In the genomic region with DNA sequence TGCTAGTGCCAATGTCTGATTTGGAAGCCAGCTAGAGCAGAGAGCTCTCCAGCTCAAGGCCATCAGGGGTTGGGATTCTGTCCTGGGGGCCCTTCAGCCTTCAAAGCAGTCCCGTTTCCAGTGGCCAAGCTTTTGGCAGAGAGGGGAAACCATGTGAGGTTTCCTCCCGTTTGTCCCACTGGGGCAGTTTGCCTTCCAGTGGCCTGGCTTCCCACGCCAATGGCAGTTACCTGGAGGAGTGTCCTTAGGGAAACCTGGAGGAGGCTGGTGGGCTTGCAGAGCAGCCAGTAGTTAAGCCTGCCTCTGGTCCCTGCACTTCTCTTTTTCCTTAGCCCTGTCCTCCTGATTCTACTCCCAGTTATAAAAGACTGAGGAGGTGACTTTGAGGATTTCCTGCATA, we compare ENCODE assay signal across 22 cellular contexts. TPM values are rescaled to one million over a fixed set of nuclear protein-coding genes. Genes with fewer than 3 reads are reported as not detected.
A peak's percentile ranks its signal among the peaks of the same experiment; 100 is the strongest.
DNase-seq lines count a peak whose midpoint lies in the region; ATAC-seq and TF ChIP-seq lines count a peak whose summit lies in the region.
"Had no signal": no experiment of that assay in that cellular context is flagged by ENCODE, and none has a peak within 500 bp of the region (broad histone marks: within the 10 kb centered on the region; RNA-seq: fewer than 3 reads in every experiment).

No MANE protein-coding gene starts in this region.

- no peak for ATAC-seq in natural killer cell
- no peak for ATAC-seq in natural killer cell treated with Interleukin-12 subunit alpha and Interleukin-12 subunit beta and Interleukin-15 and Interleukin-18, amount 100 ng/mL, for 72 hours
- ATAC-seq in T-helper 17 cell: no peak
- ATAC-seq in naive thymus-derived CD4-positive, alpha-beta T cell: no peak
- ATAC-seq: A549, HCT116 had no signal

- peaks cover 60 to 67% of the 10 kb centered on the region in 2 donors for H3K4me1 ChIP-seq in naive thymus-derived CD4-positive, alpha-beta T cell (ENCODE audit: control insufficient read depth in 2 of 2, insufficient read depth in 2 of 2, low read length in 2 of 2)
- peaks cover 8 to 75% (median 42%) of the 10 kb centered on the region in 6 donors for H3K4me1 ChIP-seq in spleen
- H3K4me1 ChIP-seq: A549, SJCRH30 had no signal

- no peak overlapping the region for H3K4me3 ChIP-seq in naive thymus-derived CD4-positive, alpha-beta T cell (ENCODE audit: low read length)
- H3K4me3 ChIP-seq in spleen: no peak overlapping the region
- H3K4me3 ChIP-seq: A549, SJCRH30 had no signal

- TF ChIP-seq POLR2A in spleen (IDR thresholded peaks at IDR 0.05): no peak

- H3K27ac Mint-ChIP-seq in natural killer cell (peak overlapping the region; percentile 66 to 67), T-helper 17 cell (peak overlapping the region; percentile 95)
- H3K27ac Mint-ChIP-seq in natural killer cell treated with Interleukin-12 subunit alpha and Interleukin-12 subunit beta and Interleukin-15 and Interleukin-18, amount 100 ng/mL, for 72 hours: no peak overlapping the region
- H3K27ac Mint-ChIP-seq in naive thymus-derived CD4-positive, alpha-beta T cell: peak overlapping the region in 6 of 9 donors; percentile 74 to 94 (median 83)

- H3K4me1 Mint-ChIP-seq in natural killer cell: peaks cover 83 to 91% of the 10 kb centered on the region in 2 donors
- H3K4me1 Mint-ChIP-seq in natural killer cell treated with Interleukin-12 subunit alpha and Interleukin-12 subunit beta and Interleukin-15 and Interleukin-18, amount 100 ng/mL, for 72 hours (ENCODE audit: low read depth in 2 of 2): peaks cover 58 to 66% of the 10 kb centered on the region in 2 donors
- H3K4me1 Mint-ChIP-seq in T-helper 17 cell: peaks cover 72% of the 10 kb centered on the region
- peaks cover 66 to 93% (median 85%) of the 10 kb centered on the region in 7 donors for H3K4me1 Mint-ChIP-seq in naive thymus-derived CD4-positive, alpha-beta T cell

- peaks cover 4 to 33% (median 4%) of the 10 kb centered on the region in 3 experiments for H3K36me3 ChIP-seq in naive thymus-derived CD4-positive, alpha-beta T cell (ENCODE audit: control insufficient read depth in 2 of 3, insufficient read depth in 3 of 3, low read length in 3 of 3)
- peaks cover 0 to 84% (median 10%) of the 10 kb centered on the region in 6 donors for H3K36me3 ChIP-seq in spleen
- H3K36me3 ChIP-seq: SJCRH30 had no signal

- H3K27me3 ChIP-seq in naive thymus-derived CD4-positive, alpha-beta T cell (ENCODE audit: control insufficient read depth in 2 of 2, insufficient read depth in 2 of 2, low read length in 2 of 2): no peaks in the 10 kb centered on the region
- H3K27me3 ChIP-seq in spleen (replicated peaks in 1 of 7): no peaks in the 10 kb centered on the region
- H3K27me3 ChIP-seq: SJCRH30 had no signal

- H3K27me3 Mint-ChIP-seq in natural killer cell (ENCODE audit: low read depth in 2 of 2) (no peaks in the 10 kb centered on the region), T-helper 17 cell (no peaks in the 10 kb centered on the region)
- H3K27me3 Mint-ChIP-seq in natural killer cell treated with Interleukin-12 subunit alpha and Interleukin-12 subunit beta and Interleukin-15 and Interleukin-18, amount 100 ng/mL, for 72 hours: no peaks in the 10 kb centered on the region
- no peaks in the 10 kb centered on the region for H3K27me3 Mint-ChIP-seq in naive thymus-derived CD4-positive, alpha-beta T cell
- H3K27me3 Mint-ChIP-seq: IgD-negative memory B cell had no signal

- POLR2A ChIA-PET in naive thymus-derived CD4-positive, alpha-beta T cell (lab: Charles Lee): interaction anchor here (1.3 to 4.7 kb wide), 3 partner anchors 14 to 52 kb away, joined by 3 to 45 read pairs (median 3); no protein-coding TSS in a partner anchor

- 86 to 99% (median 93%) methylated on average over 2 to 3 of the region's 3 CpGs for WGBS in spleen, 5 donors

- CTCF ChIA-PET in naive thymus-derived CD4-positive, alpha-beta T cell (lab: Charles Lee): interaction anchor here (0.7 to 3.6 kb wide), 6 partner anchors 17 to 135 kb away, joined by 3 to 13 read pairs (median 4); no protein-coding TSS in a partner anchor

- TF ChIP-seq CTCF in natural killer cell (IDR thresholded peaks at IDR 0.05) (no peak), spleen (IDR thresholded peaks at IDR 0.05 in 8 of 11, conservative IDR thresholded peaks at IDR 0.05 in 3 of 11) (no peak)

- H3K9me3 ChIP-seq in T-helper 17 cell (ENCODE audit: control insufficient read depth, low read length, poor library complexity, severe bottlenecking): no peaks in the 10 kb centered on the region
- H3K9me3 ChIP-seq in naive thymus-derived CD4-positive, alpha-beta T cell (ENCODE audit: control insufficient read depth in 2 of 3, low read length in 3 of 3): no peaks in the 10 kb centered on the region
- H3K9me3 ChIP-seq in spleen: peaks cover 0 to 19% (median 13%) of the 10 kb centered on the region in 8 donors

- DNase-seq in natural killer cell (no peak), T-helper 17 cell (no peak), NCI-H69 (lab: John Stamatoyannopoulos, UW) (no peak), spleen (no peak), DMS79 treated with DMSO at 0.1 percent for 48 hours (lab: John Stamatoyannopoulos, UW) (no peak)
- DNase-seq in natural killer cell treated with Interleukin-12 subunit alpha and Interleukin-12 subunit beta and Interleukin-15 and Interleukin-18, amount 100 ng/mL, for 72 hours (ENCODE audit: low spot score): no peak
- DNase-seq in naive thymus-derived CD4-positive, alpha-beta T cell: no peak
- DNase-seq: DMS53, EL, GF-D8, GOT3, MV-4-11, NCI-H1694, NCI-H2081, NCI-H2171, NCI-H524 treated with DMSO at 0.1 percent for 48 hours, OCI-M1, SJCRH30 had no signal

- no peaks in the 10 kb centered on the region for H3K9me3 Mint-ChIP-seq in natural killer cell
- H3K9me3 Mint-ChIP-seq in natural killer cell treated with Interleukin-12 subunit alpha and Interleukin-12 subunit beta and Interleukin-15 and Interleukin-18, amount 100 ng/mL, for 72 hours: peaks cover 3% of the 10 kb centered on the region
- peaks cover 0 to 21% (median 0%) of the 10 kb centered on the region in 11 donors for H3K9me3 Mint-ChIP-seq in naive thymus-derived CD4-positive, alpha-beta T cell

- intact Hi-C loops in natural killer cell (cut with micrococcal nuclease): no loop called here
- intact Hi-C loops in naive thymus-derived CD4-positive, alpha-beta T cell (cut with micrococcal nuclease): no loop called here
- intact Hi-C loops in spleen (cut with DNase I; ENCODE audit: low total_unique reads): no loop called here

- H3K27ac ChIP-seq in naive thymus-derived CD4-positive, alpha-beta T cell (ENCODE audit: low read depth, low read length): peak overlapping the region; percentile 59
- H3K27ac ChIP-seq in spleen: peak overlapping the region in 2 of 8 donors; percentile 9 to 40
- H3K27ac ChIP-seq: A549, SJCRH30 had no signal

- H3K36me3 Mint-ChIP-seq in natural killer cell: no peaks in the 10 kb centered on the region
- H3K36me3 Mint-ChIP-seq in natural killer cell treated with Interleukin-12 subunit alpha and Interleukin-12 subunit beta and Interleukin-15 and Interleukin-18, amount 100 ng/mL, for 72 hours: peaks cover 38% of the 10 kb centered on the region
- H3K36me3 Mint-ChIP-seq in T-helper 17 cell (ENCODE audit: low read depth): peaks cover 23% of the 10 kb centered on the region
- peaks cover 23 to 87% (median 52%) of the 10 kb centered on the region in 5 donors for H3K36me3 Mint-ChIP-seq in naive thymus-derived CD4-positive, alpha-beta T cell

- no peak overlapping the region for H3K4me3 Mint-ChIP-seq in natural killer cell
- H3K4me3 Mint-ChIP-seq in natural killer cell treated with Interleukin-12 subunit alpha and Interleukin-12 subunit beta and Interleukin-15 and Interleukin-18, amount 100 ng/mL, for 72 hours: no peak overlapping the region
- H3K4me3 Mint-ChIP-seq in T-helper 17 cell: no peak overlapping the region
- H3K4me3 Mint-ChIP-seq in naive thymus-derived CD4-positive, alpha-beta T cell: peak overlapping the region in 2 of 10 donors; percentile 65 to 71
- H3K4me3 Mint-ChIP-seq: IgD-negative memory B cell had no signal

RNA-seq across cellular contexts. Expression of a gene that starts 37.7 kb away (rescaled TPM):
- total RNA-seq in natural killer cell (100 to 1,000 TPM; 133 to 204 (median 193) TPM), T-helper 17 cell (100 to 1,000 TPM; 142 to 160 TPM), spleen (10 to 100 TPM; 60.4 to 99.1 (median 72.6) TPM)
- 10 to 100 TPM; 42.0 to 43.3 TPM for total RNA-seq in natural killer cell treated with Interleukin-12 subunit alpha and Interleukin-12 subunit beta and Interleukin-15 and Interleukin-18, amount 100 ng/mL, for 72 hours
- total RNA-seq in naive thymus-derived CD4-positive, alpha-beta T cell: 100 to 1,000 TPM; 141 to 341 (median 193) TPM
- 100 to 1,000 TPM; 114 to 216 TPM for polyA plus RNA-seq in naive thymus-derived CD4-positive, alpha-beta T cell
- 10 to 100 TPM; 30.7 to 54.5 (median 37.6) TPM for polyA plus RNA-seq in spleen
- polyA plus RNA-seq: BJ had no signal

Comparison
In these comparisons a context has a peak if more than half of its experiments do, and no peak if none do; other contexts are left out.
1. H3K27ac Mint-ChIP-seq: peak in natural killer cell (2 of 2), T-helper 17 cell (single experiment) and naive thymus-derived CD4-positive, alpha-beta T cell (6 of 9); none in natural killer cell treated with Interleukin-12 subunit alpha and Interleukin-12 subunit beta and Interleukin-15 and Interleukin-18, amount 100 ng/mL, for 72 hours (0 of 2).